Comparison of ENCODE assay signal across 1 cellular context in the genomic region with DNA sequence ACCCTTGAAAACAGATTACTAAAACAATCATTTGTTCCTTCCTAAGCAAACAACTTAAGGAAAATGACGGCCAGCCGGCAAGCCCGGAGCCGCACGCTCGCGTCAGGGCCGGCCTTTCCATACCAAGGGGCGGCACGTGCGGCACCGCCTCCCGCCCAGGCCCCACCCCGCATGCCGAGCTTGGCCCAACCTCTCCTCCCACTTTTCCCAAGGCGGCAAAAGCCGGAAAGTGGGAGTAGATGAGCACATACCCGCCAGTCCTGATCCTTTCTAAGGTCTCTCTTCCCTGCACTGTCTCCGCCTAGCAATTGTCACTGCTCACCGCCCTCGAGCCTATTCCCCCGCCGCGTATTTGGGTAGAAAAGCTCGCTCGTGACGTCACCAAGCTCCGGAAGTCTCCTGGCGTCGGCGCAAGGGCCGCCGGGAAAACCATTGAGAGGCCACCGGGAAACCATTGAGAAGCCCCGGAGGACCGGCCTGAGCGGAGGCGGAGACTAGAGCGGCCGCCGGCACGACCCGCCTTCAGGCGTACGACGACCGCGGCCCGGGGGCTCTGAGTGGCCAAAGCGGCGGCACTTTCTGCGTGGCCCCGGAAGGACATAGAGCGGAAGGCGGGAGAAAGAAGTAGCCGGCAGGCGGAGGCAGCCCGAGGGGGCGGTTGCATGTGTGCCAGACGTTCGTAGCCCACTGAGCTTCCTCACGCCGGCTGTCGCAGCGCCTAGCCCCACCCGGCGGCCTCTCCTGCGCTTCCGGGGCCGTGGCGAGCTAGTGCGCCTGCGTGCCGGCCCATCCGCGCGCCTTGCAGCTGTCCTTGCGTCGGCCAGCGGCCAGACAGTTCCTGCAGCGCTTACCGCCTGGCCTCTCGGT.
TF ChIP-seq lines count a peak whose summit lies in the region.

A gene with protein sequence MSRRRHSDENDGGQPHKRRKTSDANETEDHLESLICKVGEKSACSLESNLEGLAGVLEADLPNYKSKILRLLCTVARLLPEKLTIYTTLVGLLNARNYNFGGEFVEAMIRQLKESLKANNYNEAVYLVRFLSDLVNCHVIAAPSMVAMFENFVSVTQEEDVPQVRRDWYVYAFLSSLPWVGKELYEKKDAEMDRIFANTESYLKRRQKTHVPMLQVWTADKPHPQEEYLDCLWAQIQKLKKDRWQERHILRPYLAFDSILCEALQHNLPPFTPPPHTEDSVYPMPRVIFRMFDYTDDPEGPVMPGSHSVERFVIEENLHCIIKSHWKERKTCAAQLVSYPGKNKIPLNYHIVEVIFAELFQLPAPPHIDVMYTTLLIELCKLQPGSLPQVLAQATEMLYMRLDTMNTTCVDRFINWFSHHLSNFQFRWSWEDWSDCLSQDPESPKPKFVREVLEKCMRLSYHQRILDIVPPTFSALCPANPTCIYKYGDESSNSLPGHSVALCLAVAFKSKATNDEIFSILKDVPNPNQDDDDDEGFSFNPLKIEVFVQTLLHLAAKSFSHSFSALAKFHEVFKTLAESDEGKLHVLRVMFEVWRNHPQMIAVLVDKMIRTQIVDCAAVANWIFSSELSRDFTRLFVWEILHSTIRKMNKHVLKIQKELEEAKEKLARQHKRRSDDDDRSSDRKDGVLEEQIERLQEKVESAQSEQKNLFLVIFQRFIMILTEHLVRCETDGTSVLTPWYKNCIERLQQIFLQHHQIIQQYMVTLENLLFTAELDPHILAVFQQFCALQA (plus strand): TSS at position 830 of the 867 bp plus-strand sequence. CDS start 61 bp downstream, outside the sequence.
A gene (minus strand): TSS at position 377 of the 867 bp plus-strand sequence. CDS start 5,806 bp downstream, outside the sequence.

TF ChIP-seq in K562, 482 proteins besides CTCF, POLR2A, EP300 and RAD21 (continued from another document and continues in another):
- peak; percentile 99 for TF ChIP-seq BHLHE40 (IDR thresholded peaks at IDR 0.05; ENCODE audit: low read length)
- peak; percentile 79 for TF ChIP-seq LEF1 (IDR thresholded peaks at IDR 0.05)
- TF ChIP-seq CBX5 (IDR thresholded peaks at IDR 0.05; ENCODE audit: borderline replicate concordance, low read depth): no peak
- TF ChIP-seq CBX1 (IDR thresholded peaks at IDR 0.05; ENCODE audit: low read depth): no peak; the same call in 1 of the 2 replicates
- peak; percentile 85; the same call in 1 of the 2 replicates for TF ChIP-seq ZNF431 (CRISPR knock-in tag; IDR thresholded peaks at IDR 0.05)
- no peak for TF ChIP-seq BMI1 (IDR thresholded peaks at IDR 0.05; ENCODE audit: low read length)
- TF ChIP-seq TEAD1 (CRISPR knock-in tag; IDR thresholded peaks at IDR 0.05): peak; percentile 64 to 93; a peak in 3 of 4 replicates
- 0 out of 2 replicates have a peak, but pooled peaks have one; percentile 68 for TF ChIP-seq MTA3 (IDR thresholded peaks at IDR 0.05; ENCODE audit: borderline replicate concordance)
- TF ChIP-seq, protein P1, sequence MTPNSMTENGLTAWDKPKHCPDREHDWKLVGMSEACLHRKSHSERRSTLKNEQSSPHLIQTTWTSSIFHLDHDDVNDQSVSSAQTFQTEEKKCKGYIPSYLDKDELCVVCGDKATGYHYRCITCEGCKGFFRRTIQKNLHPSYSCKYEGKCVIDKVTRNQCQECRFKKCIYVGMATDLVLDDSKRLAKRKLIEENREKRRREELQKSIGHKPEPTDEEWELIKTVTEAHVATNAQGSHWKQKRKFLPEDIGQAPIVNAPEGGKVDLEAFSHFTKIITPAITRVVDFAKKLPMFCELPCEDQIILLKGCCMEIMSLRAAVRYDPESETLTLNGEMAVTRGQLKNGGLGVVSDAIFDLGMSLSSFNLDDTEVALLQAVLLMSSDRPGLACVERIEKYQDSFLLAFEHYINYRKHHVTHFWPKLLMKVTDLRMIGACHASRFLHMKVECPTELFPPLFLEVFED (CRISPR knock-in tag; conservative IDR thresholded peaks at IDR 0.05): peak; percentile 60; the same call in 1 of the 2 replicates
- no peak for TF ChIP-seq CAMTA2 (CRISPR knock-in tag; conservative IDR thresholded peaks at IDR 0.05)
- TF ChIP-seq, protein P2, sequence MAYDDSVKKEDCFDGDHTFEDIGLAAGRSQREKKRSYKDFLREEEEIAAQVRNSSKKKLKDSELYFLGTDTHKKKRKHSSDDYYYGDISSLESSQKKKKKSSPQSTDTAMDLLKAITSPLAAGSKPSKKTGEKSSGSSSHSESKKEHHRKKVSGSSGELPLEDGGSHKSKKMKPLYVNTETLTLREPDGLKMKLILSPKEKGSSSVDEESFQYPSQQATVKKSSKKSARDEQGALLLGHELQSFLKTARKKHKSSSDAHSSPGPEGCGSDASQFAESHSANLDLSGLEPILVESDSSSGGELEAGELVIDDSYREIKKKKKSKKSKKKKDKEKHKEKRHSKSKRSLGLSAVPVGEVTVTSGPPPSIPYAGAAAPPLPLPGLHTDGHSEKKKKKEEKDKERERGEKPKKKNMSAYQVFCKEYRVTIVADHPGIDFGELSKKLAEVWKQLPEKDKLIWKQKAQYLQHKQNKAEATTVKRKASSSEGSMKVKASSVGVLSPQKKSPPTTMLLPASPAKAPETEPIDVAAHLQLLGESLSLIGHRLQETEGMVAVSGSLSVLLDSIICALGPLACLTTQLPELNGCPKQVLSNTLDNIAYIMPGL (CRISPR knock-in tag; IDR thresholded peaks at IDR 0.05): peak; percentile 44; the same call in 1 of the 2 replicates
- TF ChIP-seq ZNF354B (CRISPR knock-in tag; IDR thresholded peaks at IDR 0.05): no peak
- TF ChIP-seq, protein P3, sequence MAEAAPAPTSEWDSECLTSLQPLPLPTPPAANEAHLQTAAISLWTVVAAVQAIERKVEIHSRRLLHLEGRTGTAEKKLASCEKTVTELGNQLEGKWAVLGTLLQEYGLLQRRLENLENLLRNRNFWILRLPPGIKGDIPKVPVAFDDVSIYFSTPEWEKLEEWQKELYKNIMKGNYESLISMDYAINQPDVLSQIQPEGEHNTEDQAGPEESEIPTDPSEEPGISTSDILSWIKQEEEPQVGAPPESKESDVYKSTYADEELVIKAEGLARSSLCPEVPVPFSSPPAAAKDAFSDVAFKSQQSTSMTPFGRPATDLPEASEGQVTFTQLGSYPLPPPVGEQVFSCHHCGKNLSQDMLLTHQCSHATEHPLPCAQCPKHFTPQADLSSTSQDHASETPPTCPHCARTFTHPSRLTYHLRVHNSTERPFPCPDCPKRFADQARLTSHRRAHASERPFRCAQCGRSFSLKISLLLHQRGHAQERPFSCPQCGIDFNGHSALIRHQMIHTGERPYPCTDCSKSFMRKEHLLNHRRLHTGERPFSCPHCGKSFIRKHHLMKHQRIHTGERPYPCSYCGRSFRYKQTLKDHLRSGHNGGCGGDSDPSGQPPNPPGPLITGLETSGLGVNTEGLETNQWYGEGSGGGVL (CRISPR knock-in tag; IDR thresholded peaks at IDR 0.05): no peak
- TF ChIP-seq BRCA1 (IDR thresholded peaks at IDR 0.05): no peak
- TF ChIP-seq BRCA1 (CRISPR knock-in tag; IDR thresholded peaks at IDR 0.05): no peak
- TF ChIP-seq, protein P4, sequence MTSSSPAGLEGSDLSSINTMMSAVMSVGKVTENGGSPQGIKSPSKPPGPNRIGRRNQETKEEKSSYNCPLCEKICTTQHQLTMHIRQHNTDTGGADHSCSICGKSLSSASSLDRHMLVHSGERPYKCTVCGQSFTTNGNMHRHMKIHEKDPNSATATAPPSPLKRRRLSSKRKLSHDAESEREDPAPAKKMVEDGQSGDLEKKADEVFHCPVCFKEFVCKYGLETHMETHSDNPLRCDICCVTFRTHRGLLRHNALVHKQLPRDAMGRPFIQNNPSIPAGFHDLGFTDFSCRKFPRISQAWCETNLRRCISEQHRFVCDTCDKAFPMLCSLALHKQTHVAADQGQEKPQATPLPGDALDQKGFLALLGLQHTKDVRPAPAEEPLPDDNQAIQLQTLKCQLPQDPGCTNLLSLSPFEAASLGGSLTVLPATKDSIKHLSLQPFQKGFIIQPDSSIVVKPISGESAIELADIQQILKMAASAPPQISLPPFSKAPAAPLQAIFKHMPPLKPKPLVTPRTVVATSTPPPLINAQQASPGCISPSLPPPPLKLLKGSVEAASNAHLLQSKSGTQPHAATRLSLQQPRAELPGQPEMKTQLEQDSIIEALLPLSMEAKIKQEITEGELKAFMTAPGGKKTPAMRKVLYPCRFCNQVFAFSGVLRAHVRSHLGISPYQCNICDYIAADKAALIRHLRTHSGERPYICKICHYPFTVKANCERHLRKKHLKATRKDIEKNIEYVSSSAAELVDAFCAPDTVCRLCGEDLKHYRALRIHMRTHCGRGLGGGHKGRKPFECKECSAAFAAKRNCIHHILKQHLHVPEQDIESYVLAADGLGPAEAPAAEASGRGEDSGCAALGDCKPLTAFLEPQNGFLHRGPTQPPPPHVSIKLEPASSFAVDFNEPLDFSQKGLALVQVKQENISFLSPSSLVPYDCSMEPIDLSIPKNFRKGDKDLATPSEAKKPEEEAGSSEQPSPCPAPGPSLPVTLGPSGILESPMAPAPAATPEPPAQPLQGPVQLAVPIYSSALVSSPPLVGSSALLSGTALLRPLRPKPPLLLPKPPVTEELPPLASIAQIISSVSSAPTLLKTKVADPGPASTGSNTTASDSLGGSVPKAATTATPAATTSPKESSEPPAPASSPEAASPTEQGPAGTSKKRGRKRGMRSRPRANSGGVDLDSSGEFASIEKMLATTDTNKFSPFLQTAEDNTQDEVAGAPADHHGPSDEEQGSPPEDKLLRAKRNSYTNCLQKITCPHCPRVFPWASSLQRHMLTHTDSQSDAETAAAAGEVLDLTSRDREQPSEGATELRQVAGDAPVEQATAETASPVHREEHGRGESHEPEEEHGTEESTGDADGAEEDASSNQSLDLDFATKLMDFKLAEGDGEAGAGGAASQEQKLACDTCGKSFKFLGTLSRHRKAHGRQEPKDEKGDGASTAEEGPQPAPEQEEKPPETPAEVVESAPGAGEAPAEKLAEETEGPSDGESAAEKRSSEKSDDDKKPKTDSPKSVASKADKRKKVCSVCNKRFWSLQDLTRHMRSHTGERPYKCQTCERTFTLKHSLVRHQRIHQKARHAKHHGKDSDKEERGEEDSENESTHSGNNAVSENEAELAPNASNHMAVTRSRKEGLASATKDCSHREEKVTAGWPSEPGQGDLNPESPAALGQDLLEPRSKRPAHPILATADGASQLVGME (CRISPR knock-in tag; IDR thresholded peaks at IDR 0.05): no peak
- no peak for TF ChIP-seq ZEB2 (IDR thresholded peaks at IDR 0.05)
- TF ChIP-seq SREBF1 (IDR thresholded peaks at IDR 0.05; ENCODE audit: borderline replicate concordance, low read depth, low read length): no peak
- TF ChIP-seq NUFIP1 (IDR thresholded peaks at IDR 0.05; ENCODE audit: partially characterized antibody): no peak
- no peak for TF ChIP-seq ZNF76 (CRISPR knock-in tag; IDR thresholded peaks at IDR 0.05; ENCODE audit: borderline replicate concordance)
- TF ChIP-seq, protein P5, sequence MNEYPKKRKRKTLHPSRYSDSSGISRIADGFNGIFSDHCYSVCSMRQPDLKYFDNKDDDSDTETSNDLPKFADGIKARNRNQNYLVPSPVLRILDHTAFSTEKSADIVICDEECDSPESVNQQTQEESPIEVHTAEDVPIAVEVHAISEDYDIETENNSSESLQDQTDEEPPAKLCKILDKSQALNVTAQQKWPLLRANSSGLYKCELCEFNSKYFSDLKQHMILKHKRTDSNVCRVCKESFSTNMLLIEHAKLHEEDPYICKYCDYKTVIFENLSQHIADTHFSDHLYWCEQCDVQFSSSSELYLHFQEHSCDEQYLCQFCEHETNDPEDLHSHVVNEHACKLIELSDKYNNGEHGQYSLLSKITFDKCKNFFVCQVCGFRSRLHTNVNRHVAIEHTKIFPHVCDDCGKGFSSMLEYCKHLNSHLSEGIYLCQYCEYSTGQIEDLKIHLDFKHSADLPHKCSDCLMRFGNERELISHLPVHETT (CRISPR knock-in tag; conservative IDR thresholded peaks at IDR 0.05 in 1 of 2, IDR thresholded peaks at IDR 0.05 in 1 of 2): peak in 1 of 2 experiments; percentile 100; a peak in 2 of 4 replicates
- no peak for TF ChIP-seq ZNF780A (CRISPR knock-in tag; IDR thresholded peaks at IDR 0.05)
- TF ChIP-seq NCOA2 (IDR thresholded peaks at IDR 0.05; ENCODE audit: partially characterized antibody in 2 of 2): no peak
- TF ChIP-seq, protein P6, sequence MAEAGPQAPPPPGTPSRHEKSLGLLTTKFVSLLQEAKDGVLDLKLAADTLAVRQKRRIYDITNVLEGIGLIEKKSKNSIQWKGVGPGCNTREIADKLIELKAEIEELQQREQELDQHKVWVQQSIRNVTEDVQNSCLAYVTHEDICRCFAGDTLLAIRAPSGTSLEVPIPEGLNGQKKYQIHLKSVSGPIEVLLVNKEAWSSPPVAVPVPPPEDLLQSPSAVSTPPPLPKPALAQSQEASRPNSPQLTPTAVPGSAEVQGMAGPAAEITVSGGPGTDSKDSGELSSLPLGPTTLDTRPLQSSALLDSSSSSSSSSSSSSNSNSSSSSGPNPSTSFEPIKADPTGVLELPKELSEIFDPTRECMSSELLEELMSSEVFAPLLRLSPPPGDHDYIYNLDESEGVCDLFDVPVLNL (CRISPR knock-in tag; IDR thresholded peaks at IDR 0.05; ENCODE audit: low read depth): no peak
- TF ChIP-seq FOXJ3 (CRISPR knock-in tag; IDR thresholded peaks at IDR 0.05): no peak
- 0 out of 2 replicates have a peak, but pooled peaks have one; percentile 74 for TF ChIP-seq NR3C1 (CRISPR knock-in tag; IDR thresholded peaks at IDR 0.05)
- TF ChIP-seq TEAD4 (IDR thresholded peaks at IDR 0.05; ENCODE audit: low read length): no peak; the same call in 1 of the 2 replicates
- peak; percentile 95 for TF ChIP-seq TEAD4 (CRISPR knock-in tag; IDR thresholded peaks at IDR 0.05; ENCODE audit: borderline replicate concordance)
- TF ChIP-seq PTBP1 (IDR thresholded peaks at IDR 0.05; ENCODE audit: low read depth, low read length): no peak
- TF ChIP-seq ESRRA (IDR thresholded peaks at IDR 0.05; ENCODE audit: borderline replicate concordance, low read depth): peak; percentile 51; the same call in 1 of the 2 replicates
- TF ChIP-seq TFAM (CRISPR knock-in tag; conservative IDR thresholded peaks at IDR 0.05): no peak
- no peak for TF ChIP-seq TCF7 (IDR thresholded peaks at IDR 0.05; ENCODE audit: borderline replicate concordance)
- TF ChIP-seq, protein P7, sequence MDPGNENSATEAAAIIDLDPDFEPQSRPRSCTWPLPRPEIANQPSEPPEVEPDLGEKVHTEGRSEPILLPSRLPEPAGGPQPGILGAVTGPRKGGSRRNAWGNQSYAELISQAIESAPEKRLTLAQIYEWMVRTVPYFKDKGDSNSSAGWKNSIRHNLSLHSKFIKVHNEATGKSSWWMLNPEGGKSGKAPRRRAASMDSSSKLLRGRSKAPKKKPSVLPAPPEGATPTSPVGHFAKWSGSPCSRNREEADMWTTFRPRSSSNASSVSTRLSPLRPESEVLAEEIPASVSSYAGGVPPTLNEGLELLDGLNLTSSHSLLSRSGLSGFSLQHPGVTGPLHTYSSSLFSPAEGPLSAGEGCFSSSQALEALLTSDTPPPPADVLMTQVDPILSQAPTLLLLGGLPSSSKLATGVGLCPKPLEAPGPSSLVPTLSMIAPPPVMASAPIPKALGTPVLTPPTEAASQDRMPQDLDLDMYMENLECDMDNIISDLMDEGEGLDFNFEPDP (CRISPR knock-in tag; IDR thresholded peaks at IDR 0.05): no peak
- 0 out of 2 replicates have a peak, but pooled peaks have one; percentile 78 for TF ChIP-seq NR1H2 (CRISPR knock-in tag; IDR thresholded peaks at IDR 0.05)
- TF ChIP-seq PTRF (tag; IDR thresholded peaks at IDR 0.05): no peak
